28 cellular contexts compared by ENCODE assay signal in genomic region chr1:5459839-5460238, GRCh38.
"Had no signal": no experiment of that assay in that cellular context is flagged by ENCODE, and none has a peak within 500 bp of the region (broad histone marks: within the 10 kb centered on the region; RNA-seq: fewer than 3 reads in every experiment).

No MANE protein-coding gene starts in this region.

- H3K4me3 Mint-ChIP-seq: naive B cell; natural killer cell treated with Interleukin-12 subunit alpha and Interleukin-12 subunit beta and Interleukin-15 and Interleukin-18, amount 100 ng/mL, for 72 hours; stimulated activated effector memory CD8-positive, alpha-beta T cell treated with anti-CD3 and anti-CD28 coated beads, Interleukin-12 subunit alpha, Interleukin-12 subunit beta, amount 100 ng/mL, for 72 hours; stimulated activated naive B cell treated with anti-CD40 and anti-IgM and Interleukin-4, amounts not matched to agents 10 μg/mL and 1 μg/mL and 100 μg/mL, for 72 hours; stimulated activated naive CD8-positive, alpha-beta T cell treated with anti-CD3 and anti-CD28 coated beads, Interleukin-15, Interleukin-2, amounts not matched to agents 100 ng/mL and 50 ng/mL, for 24 hours had no signal

- H3K36me3 ChIP-seq: neutrophil, right lobe of liver, sigmoid colon, stomach, thoracic aorta, thyroid gland, tibial nerve, upper lobe of left lung, vagina had no signal

- H3K27ac Mint-ChIP-seq: naive B cell; natural killer cell treated with Interleukin-12 subunit alpha and Interleukin-12 subunit beta and Interleukin-15 and Interleukin-18, amount 100 ng/mL, for 72 hours; progenitor cell of endocrine pancreas; stimulated activated effector memory CD8-positive, alpha-beta T cell treated with anti-CD3 and anti-CD28 coated beads, Interleukin-12 subunit alpha, Interleukin-12 subunit beta, amount 100 ng/mL, for 72 hours; stimulated activated naive B cell treated with anti-CD40 and anti-IgM and Interleukin-4, amounts not matched to agents 10 μg/mL and 1 μg/mL and 100 μg/mL, for 72 hours; stimulated activated naive CD8-positive, alpha-beta T cell treated with anti-CD3 and anti-CD28 coated beads, Interleukin-15, Interleukin-2, amounts not matched to agents 100 ng/mL and 50 ng/mL, for 24 hours had no signal

- H3K4me1 ChIP-seq: parathyroid adenoma, psoas muscle, right lobe of liver, sigmoid colon, stomach, thyroid gland, tibial nerve, upper lobe of left lung, vagina had no signal

- ATAC-seq: naive thymus-derived CD8-positive, alpha-beta T cell; natural killer cell treated with Interleukin-12 subunit alpha and Interleukin-12 subunit beta and Interleukin-15 and Interleukin-18, amount 100 ng/mL, for 72 hours; psoas muscle; right cardiac atrium; right lobe of liver; stimulated activated effector memory CD8-positive, alpha-beta T cell treated with anti-CD3 and anti-CD28 coated beads, Interleukin-12 subunit alpha, Interleukin-12 subunit beta, amount 100 ng/mL, for 72 hours; stimulated activated naive B cell treated with anti-CD40 and anti-IgM and Interleukin-4, amounts not matched to agents 10 μg/mL and 1 μg/mL and 100 μg/mL, for 72 hours had no signal

- H3K27me3 Mint-ChIP-seq: stimulated activated naive CD8-positive, alpha-beta T cell treated with anti-CD3 and anti-CD28 coated beads, Interleukin-15, Interleukin-2, amounts not matched to agents 100 ng/mL and 50 ng/mL, for 24 hours had no signal

- H3K27me3 ChIP-seq: right lobe of liver, thyroid gland, tibial nerve, upper lobe of left lung, vagina had no signal

- H3K4me1 Mint-ChIP-seq: naive B cell; stimulated activated effector memory CD8-positive, alpha-beta T cell treated with anti-CD3 and anti-CD28 coated beads, Interleukin-12 subunit alpha, Interleukin-12 subunit beta, amount 100 ng/mL, for 72 hours; stimulated activated naive B cell treated with anti-CD40 and anti-IgM and Interleukin-4, amounts not matched to agents 10 μg/mL and 1 μg/mL and 100 μg/mL, for 72 hours had no signal

- H3K9ac ChIP-seq: parathyroid adenoma had no signal

- H3K4me3 ChIP-seq: psoas muscle, right lobe of liver, sigmoid colon, stomach, thoracic aorta, thyroid gland, tibial nerve, upper lobe of left lung, vagina had no signal

- H3K9me3 ChIP-seq: neutrophil, psoas muscle, right lobe of liver, thoracic aorta, thyroid gland, vagina had no signal

- FAIRE-seq: small intestine, urothelium cell line had no signal

- H3K36me3 Mint-ChIP-seq: naive B cell; natural killer cell treated with Interleukin-12 subunit alpha and Interleukin-12 subunit beta and Interleukin-15 and Interleukin-18, amount 100 ng/mL, for 72 hours; stimulated activated effector memory CD8-positive, alpha-beta T cell treated with anti-CD3 and anti-CD28 coated beads, Interleukin-12 subunit alpha, Interleukin-12 subunit beta, amount 100 ng/mL, for 72 hours; stimulated activated naive B cell treated with anti-CD40 and anti-IgM and Interleukin-4, amounts not matched to agents 10 μg/mL and 1 μg/mL and 100 μg/mL, for 72 hours had no signal

- DNase-seq: naive B cell; nucleus accumbens; psoas muscle; right cardiac atrium; right lobe of liver; sigmoid colon; small intestine; stimulated activated CD4-positive, alpha-beta T cell treated with anti-CD3 and anti-CD28 coated beads, Interleukin-15, amount 100 ng/mL, for 24 hours; stimulated activated CD4-positive, alpha-beta T cell treated with anti-CD3 and anti-CD28 coated beads, Interleukin-2, amount 100 ng/mL, for 24 hours; stimulated activated CD4-positive, alpha-beta T cell treated with anti-CD3 and anti-CD28 coated beads, Interleukin-2, amount 100 ng/mL, for 48 hours; stimulated activated CD4-positive, alpha-beta T cell treated with anti-CD3 and anti-CD28 coated beads, Interleukin-4, amount 100 ng/mL, for 24 hours; stimulated activated naive B cell treated with anti-CD40 and anti-IgM and Interleukin-4, amounts not matched to agents 10 μg/mL and 1 μg/mL and 100 μg/mL, for 72 hours; stimulated activated naive CD4-positive, alpha-beta T cell treated with Interleukin-2 at 50 U/mL for 16 hours; stomach; thyroid gland; trophoblast cell; upper lobe of left lung had no signal

- H3K27ac ChIP-seq: neutrophil, parathyroid adenoma, psoas muscle, right lobe of liver, sigmoid colon, stomach, thoracic aorta, thyroid gland, tibial nerve, upper lobe of left lung, vagina had no signal

- H3K9me3 Mint-ChIP-seq: natural killer cell treated with Interleukin-12 subunit alpha and Interleukin-12 subunit beta and Interleukin-15 and Interleukin-18, amount 100 ng/mL, for 72 hours had no signal
